ENCODE assay signal across 1 cellular context in the genomic region with DNA sequence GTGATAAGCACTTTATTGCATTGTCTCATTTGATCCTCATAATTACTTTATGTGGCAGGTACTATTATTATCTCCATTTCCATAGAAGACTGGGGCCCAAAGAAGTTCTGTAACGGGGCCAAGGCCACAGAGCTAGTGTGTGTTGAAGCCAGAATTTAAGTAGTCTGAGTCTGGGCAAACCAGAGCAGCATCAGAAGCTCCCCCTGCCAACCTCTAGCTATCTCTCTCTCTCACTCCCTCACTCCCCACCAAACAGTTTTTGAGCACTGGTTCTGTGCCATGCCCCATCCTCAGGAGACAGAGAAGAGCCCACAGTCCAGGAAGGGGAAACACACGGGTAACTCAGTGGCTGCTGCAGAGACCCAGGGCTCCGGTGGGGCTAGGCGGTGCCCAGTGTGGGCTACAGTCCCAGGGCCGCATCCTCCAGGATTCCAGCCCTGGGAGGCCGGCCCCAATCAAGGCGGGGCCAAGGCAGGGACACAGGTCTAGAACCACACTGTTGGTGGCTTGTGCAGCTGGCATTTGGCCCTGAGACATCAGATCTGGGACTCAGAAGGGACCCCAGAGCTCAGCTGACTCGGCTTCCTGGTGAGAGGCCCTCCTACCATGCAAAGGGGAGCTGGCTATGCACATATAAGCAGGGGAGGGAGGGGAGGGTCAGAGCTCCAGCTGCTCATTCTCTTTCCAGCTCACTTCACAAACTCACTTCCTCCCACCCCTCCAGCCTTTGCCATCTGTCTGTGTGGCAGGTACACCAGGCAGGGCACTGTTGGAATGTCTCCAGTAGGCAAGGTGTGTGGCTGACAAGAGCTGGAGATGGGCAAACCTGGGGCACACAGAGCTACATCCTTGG.
TF ChIP-seq lines count a peak whose summit lies in the region.

No MANE protein-coding gene starts in this region.

TF ChIP-seq in H1, 55 proteins besides CTCF, POLR2A, EP300 and RAD21:
- TF ChIP-seq CHD2 (IDR thresholded peaks at IDR 0.05; ENCODE audit: low read length) (no peak), TAF1 (IDR thresholded peaks at IDR 0.05; ENCODE audit: low read depth, low read length) (no peak), SAP30 (IDR thresholded peaks at IDR 0.05; ENCODE audit: insufficient read depth, insufficient replicate concordance, low read length) (no peak), SUZ12 (IDR thresholded peaks at IDR 0.05; ENCODE audit: low read length) (no peak), SIN3A (conservative IDR thresholded peaks at IDR 0.05 in 1 of 2, IDR thresholded peaks at IDR 0.05 in 1 of 2; ENCODE audit: low read depth in 1 of 2, low read length in 2 of 2) (no peak), FOSL1 (IDR thresholded peaks at IDR 0.05; ENCODE audit: insufficient read depth, low read depth, low read length) (no peak), RNF2 (IDR thresholded peaks at IDR 0.05; ENCODE audit: borderline replicate concordance, low read depth, low read length, missing control alignments, poor library complexity, severe bottlenecking) (no peak), TBP (IDR thresholded peaks at IDR 0.05; ENCODE audit: low read depth, low read length) (no peak), CEBPB (IDR thresholded peaks at IDR 0.05; ENCODE audit: low read depth, low read length) (no peak)
- TF ChIP-seq, protein P1, sequence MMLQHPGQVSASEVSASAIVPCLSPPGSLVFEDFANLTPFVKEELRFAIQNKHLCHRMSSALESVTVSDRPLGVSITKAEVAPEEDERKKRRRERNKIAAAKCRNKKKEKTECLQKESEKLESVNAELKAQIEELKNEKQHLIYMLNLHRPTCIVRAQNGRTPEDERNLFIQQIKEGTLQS (IDR thresholded peaks at IDR 0.05; ENCODE audit: insufficient read depth, low read depth, low read length): no peak
